8 cellular contexts compared by ENCODE assay signal in the genomic region with DNA sequence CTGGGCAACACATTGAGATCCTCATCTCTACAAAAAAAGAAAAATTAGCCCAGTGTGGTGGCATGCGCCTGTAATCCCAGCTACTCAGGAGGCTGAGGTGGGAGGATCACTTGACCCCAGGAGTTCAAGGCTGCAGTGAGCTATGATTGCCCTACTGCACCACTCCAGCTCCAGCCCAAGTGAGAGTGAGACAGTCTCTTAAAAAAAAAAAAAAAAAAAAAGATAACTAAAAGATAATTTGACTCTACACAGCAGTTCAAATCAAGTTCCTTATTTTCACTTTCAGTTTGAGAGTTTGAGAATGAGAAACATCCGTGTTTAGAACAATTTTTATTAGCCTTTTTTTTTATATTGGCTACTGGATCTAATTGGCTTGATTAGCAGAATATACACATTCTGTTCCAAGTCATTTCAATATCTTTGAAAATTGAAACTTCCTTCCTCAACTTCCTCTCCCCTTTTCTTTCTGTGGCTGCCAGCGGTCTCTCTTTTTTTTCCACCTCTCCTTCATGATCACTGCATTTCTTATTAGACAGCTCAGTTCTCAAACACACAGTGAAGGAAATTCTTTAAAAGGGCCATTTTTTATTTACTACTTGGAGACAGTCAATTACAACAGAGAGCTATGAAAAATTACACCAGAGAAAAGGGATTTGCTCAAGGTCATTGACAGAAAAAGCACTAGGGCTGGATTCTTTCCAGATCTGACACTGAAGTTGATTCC. TPM values are rescaled to one million over a fixed set of nuclear protein-coding genes. Genes with fewer than 3 reads are reported as not detected.
DNase-seq lines count a peak whose midpoint lies in the region; ATAC-seq, FAIRE-seq and TF ChIP-seq lines count a peak whose summit lies in the region.

No MANE protein-coding gene starts in this region.

- in situ Hi-C loops in gastrocnemius medialis (cut with MboI; ENCODE audit: low sequenced_read_pairs in 4 of 4): loop anchor here in 1 of 4 donors (10.0 kb wide), 1 partner anchor 53 kb away; a partner anchor contains a TSS

- no peak overlapping the region for H2BK120ac ChIP-seq in trophoblast cell (ENCODE audit: insufficient read depth, low read length, poor library complexity)
- no peak overlapping the region for H2BK120ac ChIP-seq in H9 (ENCODE audit: low read depth, low read length, poor library complexity, severe bottlenecking)

- H3K4me2 ChIP-seq in PC-3 (ENCODE audit: low read length): peak overlapping the region; percentile 76
- H3K4me2 ChIP-seq in trophoblast cell (ENCODE audit: low read length): no peak overlapping the region
- no peak overlapping the region for H3K4me2 ChIP-seq in H9 (ENCODE audit: insufficient read depth, insufficient read length, low read length)

- H4K8ac ChIP-seq in trophoblast cell (ENCODE audit: low read depth, low read length) (no peak overlapping the region), H9 (replicated peaks; ENCODE audit: insufficient read length, low read depth, low read length) (no peak overlapping the region)

- POLR2A ChIA-PET in PC-3 (lab: Charles Lee; ENCODE audit: unreplicated experiment): no interaction called here

- H3K14ac ChIP-seq in trophoblast cell (ENCODE audit: low read length): no peak overlapping the region
- no peak overlapping the region for H3K14ac ChIP-seq in H9 (ENCODE audit: insufficient read depth, low read length)

- ATAC-seq in PC-3: no peak
- no peak for ATAC-seq in gastrocnemius medialis
- no peak for ATAC-seq in GM21529 (IDR thresholded peaks at IDR 0.05; ENCODE audit: unreplicated experiment)

- FAIRE-seq in GM18507 (lab: Jason Lieb, UNC): peak; percentile 26

- H3K23ac ChIP-seq in trophoblast cell (ENCODE audit: low read length): no peak overlapping the region
- no peak overlapping the region for H3K23ac ChIP-seq in H9 (ENCODE audit: insufficient read length, low read depth, low read length)

- peaks cover 8% of the 10 kb centered on the region for H3K23me2 ChIP-seq in H9 (ENCODE audit: insufficient read length, low read depth, low read length, poor library complexity, severe bottlenecking)

- no peak overlapping the region for H4K5ac ChIP-seq in H9 (ENCODE audit: insufficient read length, low read depth, low read length)

- H3K4ac ChIP-seq in trophoblast cell (ENCODE audit: low read depth, low read length): no peak overlapping the region
- no peak overlapping the region for H3K4ac ChIP-seq in H9 (ENCODE audit: low read depth, low read length)

- peaks cover 9% of the 10 kb centered on the region for H3F3A ChIP-seq in PC-3 (ENCODE audit: low read length, unreplicated experiment)

- H3K27ac ChIP-seq in PC-3 (ENCODE audit: low read length): no peak overlapping the region
- H3K27ac ChIP-seq in gastrocnemius medialis: peak overlapping the region; percentile 38 to 73 (median 51)
- no peak overlapping the region for H3K27ac ChIP-seq in trophoblast cell (ENCODE audit: low read depth, low read length)
- H3K27ac ChIP-seq in H9 (ENCODE audit: insufficient read length, low read depth, low read length): no peak overlapping the region

- H3K79me2 ChIP-seq in PC-3 (ENCODE audit: low read length): peaks cover 9% of the 10 kb centered on the region
- peaks cover 8% of the 10 kb centered on the region for H3K79me2 ChIP-seq in trophoblast cell (ENCODE audit: control insufficient read depth, insufficient read depth, low read length, poor library complexity)
- no peaks in the 10 kb centered on the region for H3K79me2 ChIP-seq in H9 (ENCODE audit: insufficient read depth, low read length)

- DNase-seq in GM18507 (ENCODE audit: extremely low spot score, insufficient read length, low read depth) (no peak), PC-3 (no peak), epidermal melanocyte (ENCODE audit: insufficient read length, low spot score) (peak; percentile 15), gastrocnemius medialis (no peak), AG08396 (ENCODE audit: low spot score) (no peak), trophoblast cell (no peak), H9 (no peak)

- H2BK12ac ChIP-seq in trophoblast cell (ENCODE audit: low read length) (no peak overlapping the region), H9 (ENCODE audit: insufficient read length, low read depth, low read length) (no peak overlapping the region)

- intact Hi-C loops in PC-3 (cut with micrococcal nuclease): loop anchor here (5.0 kb wide), 1 partner anchor 36 kb away; no protein-coding TSS in a partner anchor
- intact Hi-C loops in gastrocnemius medialis (cut with DNase I; ENCODE audit: low total_unique reads): loop anchor here (10.0 kb wide), 2 partner anchors 327 to 523 kb away; a partner anchor contains a TSS

- no peaks in the 10 kb centered on the region for H3K36me3 ChIP-seq in PC-3 (ENCODE audit: low read depth, low read length)
- H3K36me3 ChIP-seq in gastrocnemius medialis: no peaks in the 10 kb centered on the region
- no peaks in the 10 kb centered on the region for H3K36me3 ChIP-seq in trophoblast cell (ENCODE audit: control insufficient read depth in 1 of 2, insufficient read depth in 2 of 2, low read length in 2 of 2)

- TF ChIP-seq POLR2A in gastrocnemius medialis (IDR thresholded peaks at IDR 0.05): no peak

- no peak overlapping the region for H2BK20ac ChIP-seq in H9 (ENCODE audit: low read depth, low read length, poor library complexity, severe bottlenecking)

- H4K12ac ChIP-seq in trophoblast cell (ENCODE audit: low read depth, low read length): no peak overlapping the region

- H3K79me1 ChIP-seq in trophoblast cell (ENCODE audit: low read length) (peaks cover 19% of the 10 kb centered on the region), H9 (ENCODE audit: insufficient read depth, low read depth, low read length, poor library complexity, severe bottlenecking) (no peaks in the 10 kb centered on the region)

- peaks cover 41% of the 10 kb centered on the region for H3K4me1 ChIP-seq in PC-3 (ENCODE audit: insufficient read depth, low read length)
- H3K4me1 ChIP-seq in gastrocnemius medialis: peaks cover 6 to 12% of the 10 kb centered on the region in 2 donors
- H3K4me1 ChIP-seq in trophoblast cell (ENCODE audit: control insufficient read depth in 1 of 2, insufficient read depth in 2 of 2, low read length in 2 of 2): peaks cover 22% of the 10 kb centered on the region in 2 experiments
- H3K4me1 ChIP-seq in H9 (ENCODE audit: insufficient read depth, low read length): no peaks in the 10 kb centered on the region

- H3K9me3 Mint-ChIP-seq in H9: peaks cover 16 to 18% of the 10 kb centered on the region in 2 experiments

- H3K27ac Mint-ChIP-seq in H9: no peak overlapping the region

- H3K4me3 ChIP-seq in PC-3 (ENCODE audit: low read length): peak overlapping the region; percentile 44; the same call in 1 of the 2 replicates
- H3K4me3 ChIP-seq in gastrocnemius medialis: peak overlapping the region; percentile 6 to 36 (median 13)
- H3K4me3 ChIP-seq in trophoblast cell (ENCODE audit: low read depth, low read length): no peak overlapping the region

- H3K18ac ChIP-seq in trophoblast cell (ENCODE audit: low read length) (no peak overlapping the region), H9 (ENCODE audit: insufficient read length, low read depth, low read length) (no peak overlapping the region)

- TF ChIP-seq CTCF in PC-3 (conservative IDR thresholded peaks at IDR 0.05; ENCODE audit: low read depth, low read length) (no peak), gastrocnemius medialis (IDR thresholded peaks at IDR 0.05 in 4 of 5, conservative IDR thresholded peaks at IDR 0.05 in 1 of 5) (no peak), H9 (conservative IDR thresholded peaks at IDR 0.05) (no peak)

- H3K9ac ChIP-seq in PC-3 (ENCODE audit: low read length) (no peak overlapping the region), trophoblast cell (ENCODE audit: low read length) (no peak overlapping the region), H9 (ENCODE audit: extremely low read depth, insufficient read length, low read length) (no peak overlapping the region)

- peaks cover 2 to 13% (median 4%) of the 10 kb centered on the region in 3 experiments for H3K36me3 Mint-ChIP-seq in H9 (ENCODE audit: insufficient read depth in 1 of 3, low read depth in 3 of 3)

- H3K27me3 Mint-ChIP-seq in H9 (ENCODE audit: low read depth): peaks cover 26% of the 10 kb centered on the region

- WGBS in trophoblast cell (ENCODE audit: extremely low coverage, insufficient coverage, insufficient read length): no CpG with 5 or more reads among the region's 3 CpGs
- WGBS in H9 (ENCODE audit: extremely low coverage, insufficient read length, low lambda C conversion rate): no CpG with 5 or more reads among the region's 3 CpGs

- H3K27me3 ChIP-seq in PC-3 (ENCODE audit: low read length) (no peaks in the 10 kb centered on the region), gastrocnemius medialis (no peaks in the 10 kb centered on the region), trophoblast cell (ENCODE audit: insufficient read depth, low read length) (no peaks in the 10 kb centered on the region), H9 (ENCODE audit: insufficient read depth, low read length) (no peaks in the 10 kb centered on the region; the same call in 1 of the 2 replicates)

- H4K20me1 ChIP-seq in PC-3 (ENCODE audit: low read length): no peaks in the 10 kb centered on the region
- H4K20me1 ChIP-seq in H9 (ENCODE audit: control insufficient read depth, insufficient read depth, insufficient read length): no peaks in the 10 kb centered on the region

- H2BK15ac ChIP-seq in H9 (ENCODE audit: low read depth, low read length): no peak overlapping the region

- no peak overlapping the region for H3K56ac ChIP-seq in H9 (ENCODE audit: insufficient read length, low read depth, low read length)

- BruUV-seq in PC-3 (replicated peaks; lab: Mats Ljungman, UMichigan): no TSS peak

- H4K91ac ChIP-seq in trophoblast cell (ENCODE audit: low read depth, low read length) (no peak overlapping the region), H9 (ENCODE audit: insufficient read length, low read depth, low read length) (no peak overlapping the region)

- peak overlapping the region; percentile 61 for H2AFZ ChIP-seq in PC-3 (ENCODE audit: low read length)
- H2AFZ ChIP-seq in trophoblast cell (ENCODE audit: insufficient read depth, low read length, poor library complexity): no peak overlapping the region
- no peak overlapping the region for H2AFZ ChIP-seq in H9 (ENCODE audit: low read length)

- H2BK5ac ChIP-seq in trophoblast cell (ENCODE audit: low read depth, low read length, poor library complexity): no peak overlapping the region
- no peak overlapping the region for H2BK5ac ChIP-seq in H9 (ENCODE audit: insufficient read length, low read length)

- H3K9me3 ChIP-seq in PC-3 (ENCODE audit: low read length): no peaks in the 10 kb centered on the region
- H3K9me3 ChIP-seq in gastrocnemius medialis: no peaks in the 10 kb centered on the region
- no peaks in the 10 kb centered on the region for H3K9me3 ChIP-seq in trophoblast cell (ENCODE audit: insufficient read depth, low read depth, low read length)
- no peaks in the 10 kb centered on the region for H3K9me3 ChIP-seq in H9 (ENCODE audit: control insufficient read depth, low read depth, low read length)

- no peak overlapping the region for H3K4me3 Mint-ChIP-seq in H9

- no peak overlapping the region for H3T11ph ChIP-seq in H9 (ENCODE audit: low read length)

- CTCF ChIA-PET in PC-3 (lab: Charles Lee): no interaction called here

- no peak overlapping the region for H2AK5ac ChIP-seq in trophoblast cell (ENCODE audit: low read length)
- H2AK5ac ChIP-seq in H9 (ENCODE audit: insufficient read length, low read length): no peak overlapping the region

- peaks cover 7 to 8% of the 10 kb centered on the region in 2 experiments for H3K4me1 Mint-ChIP-seq in H9

- H3K9me2 ChIP-seq in PC-3 (replicated peaks; ENCODE audit: low read length): no peaks in the 10 kb centered on the region

RNA-seq across cellular contexts. Expression of a gene that starts 4.5 kb away (rescaled TPM):
- 69.3 and 72.7 TPM in 2 replicates for total RNA-seq in PC-3 (2014; rRNA removed)
- total RNA-seq in gastrocnemius medialis: 10 to 100 TPM in 3 of 4 donors, 1 to 10 TPM in 1; 8.7 to 61.4 (median 34.2) TPM
- polyA plus RNA-seq in trophoblast cell (2013): 70.4 and 74.8 TPM in 2 replicates
- total RNA-seq in H9 (2021): 12.2 TPM in 2 replicates

RNA-seq across cellular contexts. Expression of a gene that starts 24.1 kb away (rescaled TPM):
- total RNA-seq in PC-3 (2014; rRNA removed): 324 and 427 TPM in 2 replicates
- 10 to 100 TPM; 25.4 to 73.2 (median 55.8) TPM for total RNA-seq in gastrocnemius medialis
- 135 and 138 TPM in 2 replicates for polyA plus RNA-seq in trophoblast cell (2013)
- 105 and 106 TPM in 2 replicates for total RNA-seq in H9 (2021)

RNA-seq across cellular contexts. Expression of a gene that starts 47.2 kb away (rescaled TPM):
- total RNA-seq in PC-3 (2014; rRNA removed) (not detected in 2 replicates), gastrocnemius medialis (1 to 10 TPM in 2 of 4 donors, not detected in 2; 1.8 to 8.8 TPM), H9 (2021) (0.46 and 0.57 TPM in 2 replicates)
- polyA plus RNA-seq in trophoblast cell (2013): not detected in 2 replicates

RNA-seq across cellular contexts. Expression of a gene that starts 48.4 kb away (rescaled TPM):
- 20.0 and 28.0 TPM in 2 replicates for total RNA-seq in PC-3 (2014; rRNA removed)
- under 1 TPM in 2 of 4 donors, not detected in 2; 0.82 to 0.95 TPM for total RNA-seq in gastrocnemius medialis
- 9.1 and 9.8 TPM in 2 replicates for polyA plus RNA-seq in trophoblast cell (2013)
- total RNA-seq in H9 (2021): 15.1 and 16.5 TPM in 2 replicates

RNA-seq across cellular contexts. Expression of a gene that starts 48.5 kb away (rescaled TPM):
- total RNA-seq in PC-3 (2014; rRNA removed): 168 and 173 TPM in 2 replicates
- 100 to 1,000 TPM; 110 to 141 (median 134) TPM for total RNA-seq in gastrocnemius medialis
- polyA plus RNA-seq in trophoblast cell (2013): 64.2 and 66.2 TPM in 2 replicates
- 85.9 and 91.8 TPM in 2 replicates for total RNA-seq in H9 (2021)

Comparison
In these comparisons a context has a peak if more than half of its experiments do, and no peak if none do; other contexts are left out.
1. H3K27ac ChIP-seq: peak in gastrocnemius medialis (4 of 4); none in PC-3 (single experiment), trophoblast cell (single experiment) and H9 (single experiment).